17 cellular contexts compared by ENCODE assay signal in genomic region chr3:136667081-136667480, GRCh38.
A peak's percentile ranks its signal among the peaks of the same experiment; 100 is the strongest.
DNase-seq lines count a peak whose midpoint lies in the region; ATAC-seq, FAIRE-seq and TF ChIP-seq lines count a peak whose summit lies in the region.
"Had no signal": no experiment of that assay in that cellular context is flagged by ENCODE, and none has a peak within 500 bp of the region (broad histone marks: within the 10 kb centered on the region; RNA-seq: fewer than 3 reads in every experiment).

No MANE protein-coding gene starts in this region.

- 76% methylated on average over 2 of the region's 2 CpGs for WGBS in A549 (ENCODE audit: missing lambda C conversion rate)

- no peaks in the 10 kb centered on the region for H3K9me1 ChIP-seq in endothelial cell of umbilical vein (replicated peaks; ENCODE audit: control insufficient read depth, extremely low read depth, insufficient read depth, low read length)

- no peaks in the 10 kb centered on the region for H3K27me3 ChIP-seq in endothelial cell of umbilical vein (ENCODE audit: control insufficient read depth in 2 of 2, insufficient read depth in 2 of 2, low read length in 2 of 2)

- ATAC-seq in A549 (no peak), left colon (peak; percentile 67), Right ventricle myocardium superior (ENCODE audit: poor library complexity) (no peak)
- ATAC-seq: PC-3 had no signal

- H3K4me1 ChIP-seq in A549 (peaks cover 15% of the 10 kb centered on the region; the same call in 2 of the 3 replicates), endothelial cell of umbilical vein (ENCODE audit: control insufficient read depth, extremely low read depth, insufficient read depth, low read length) (peaks cover 7% of the 10 kb centered on the region)

- H3K4me3 ChIP-seq in A549 (no peak overlapping the region), endothelial cell of umbilical vein (replicated peaks in 1 of 3; ENCODE audit: insufficient read depth in 1 of 3, low read depth in 1 of 3, low read length in 3 of 3) (no peak overlapping the region)
- H3K4me3 ChIP-seq: HAP-1, SK-N-MC had no signal

- H2AFZ ChIP-seq in endothelial cell of umbilical vein (ENCODE audit: low read depth, low read length), result no peak overlapping the region

- no peak for FAIRE-seq in A549 (lab: Jason Lieb, UNC)
- FAIRE-seq in endothelial cell of umbilical vein (lab: Jason Lieb, UNC), result no peak

- H3K79me2 ChIP-seq in endothelial cell of umbilical vein (ENCODE audit: control insufficient read depth, insufficient read depth, low read length), result peaks cover 70% of the 10 kb centered on the region

- no peak overlapping the region for H3K9ac ChIP-seq in endothelial cell of umbilical vein (replicated peaks; ENCODE audit: extremely low read depth, insufficient read depth, low read length)

- no peaks in the 10 kb centered on the region for H3K9me3 Mint-ChIP-seq in activated CD4-positive, alpha-beta memory T cell treated with anti-CD3 and anti-CD28 coated beads for 36 hours
- H3K9me3 Mint-ChIP-seq: IgD-negative memory B cell had no signal

- BruUV-seq in endothelial cell of umbilical vein (replicated peaks; lab: Mats Ljungman, UMichigan), result no TSS peak

- H3K4me3 Mint-ChIP-seq in activated CD4-positive, alpha-beta memory T cell treated with anti-CD3 and anti-CD28 coated beads for 36 hours, result no peak overlapping the region
- H3K4me3 Mint-ChIP-seq: IgD-negative memory B cell had no signal

- no peak for TF ChIP-seq RAD21 in A549 (conservative IDR thresholded peaks at IDR 0.05 in 1 of 2, IDR thresholded peaks at IDR 0.05 in 1 of 2)

- H3K27me3 Mint-ChIP-seq in activated CD4-positive, alpha-beta memory T cell treated with anti-CD3 and anti-CD28 coated beads for 36 hours, result no peaks in the 10 kb centered on the region
- H3K27me3 Mint-ChIP-seq: IgD-negative memory B cell had no signal

- H3K9me3 ChIP-seq in A549 (no peaks in the 10 kb centered on the region), endothelial cell of umbilical vein (replicated peaks; ENCODE audit: control insufficient read depth, insufficient read depth, low read length) (no peaks in the 10 kb centered on the region)
- H3K9me3 ChIP-seq: HAP-1 had no signal

- H3K36me3 ChIP-seq in endothelial cell of umbilical vein (ENCODE audit: control insufficient read depth in 2 of 2, extremely low read depth in 1 of 2, insufficient read depth in 2 of 2, low read length in 2 of 2), result no peaks in the 10 kb centered on the region
- H3K36me3 ChIP-seq: HAP-1 had no signal

- TF ChIP-seq CTCF in A549 (IDR thresholded peaks at IDR 0.05) (no peak), endothelial cell of umbilical vein (IDR thresholded peaks at IDR 0.05; ENCODE audit: extremely low read depth in 1 of 2, insufficient read depth in 1 of 2, low read depth in 1 of 2, low read length in 2 of 2) (no peak)

- no peaks in the 10 kb centered on the region for H4K20me1 ChIP-seq in endothelial cell of umbilical vein (replicated peaks; ENCODE audit: control insufficient read depth, extremely low read depth, insufficient read depth, low read length)

- no peak for TF ChIP-seq EP300 in A549 (IDR thresholded peaks at IDR 0.05)

- DNase-seq in A549 (ENCODE audit: low read depth in 1 of 2, low spot score in 1 of 2) (no peak), OCI-M1 (lab: John Stamatoyannopoulos, UW) (peak; percentile 15), endothelial cell of umbilical vein (ENCODE audit: low read depth, low spot score) (peak; percentile 43), left colon (no peak), Right ventricle myocardium superior (no peak), NCI-H1436 (lab: John Stamatoyannopoulos, UW) (no peak)
- DNase-seq in activated CD4-positive, alpha-beta memory T cell treated with anti-CD3 and anti-CD28 coated beads for 36 hours, result no peak
- DNase-seq in activated CD8-positive, alpha-beta memory T cell treated with anti-CD3 and anti-CD28 coated beads, Interleukin-2, amount 50 U/mL, for 48 hours, result no peak
- DNase-seq: 8988T, NCI-H1048, NCI-H2227 treated with DMSO at 0.1 percent for 48 hours, NCI-H69, PC-3 had no signal

- intact Hi-C loops in endothelial cell of umbilical vein (cut with micrococcal nuclease), result no loop called here
- intact Hi-C loops in left colon (cut with DNase I, micrococcal nuclease), result no loop called here
- intact Hi-C loops in activated CD4-positive, alpha-beta memory T cell treated with anti-CD3 and anti-CD28 coated beads for 36 hours (cut with micrococcal nuclease), result no loop called here
- intact Hi-C loops in Right ventricle myocardium superior (cut with DNase I), result no loop called here

- TF ChIP-seq POLR2A in A549 (IDR thresholded peaks at IDR 0.05; ENCODE audit: low read length) (no peak), endothelial cell of umbilical vein (IDR thresholded peaks at IDR 0.05; ENCODE audit: low read depth, low read length) (no peak)

- dilution Hi-C loops in endothelial cell of umbilical vein (cut with MboI; ENCODE audit: extremely low pct_ligation_motif_present, low sequenced_read_pairs), result no loop called here

- H3K4me2 ChIP-seq in A549, result peak overlapping the region; percentile 26; the same call in 1 of the 3 replicates
- peak overlapping the region; percentile 14 for H3K4me2 ChIP-seq in endothelial cell of umbilical vein (ENCODE audit: insufficient read depth, low read length)

- no peak overlapping the region for H3K27ac Mint-ChIP-seq in activated CD4-positive, alpha-beta memory T cell treated with anti-CD3 and anti-CD28 coated beads for 36 hours
- H3K27ac Mint-ChIP-seq: IgD-negative memory B cell had no signal

- H3K27ac ChIP-seq in A549 (no peak overlapping the region), endothelial cell of umbilical vein (ENCODE audit: insufficient read depth, low read depth, low read length) (no peak overlapping the region)
- H3K27ac ChIP-seq: C4-2B, SK-N-MC had no signal

- peaks cover 19% of the 10 kb centered on the region for H3K4me1 Mint-ChIP-seq in activated CD4-positive, alpha-beta memory T cell treated with anti-CD3 and anti-CD28 coated beads for 36 hours (ENCODE audit: low read depth)

- CTCF ChIA-PET in A549 (lab: Yijun Ruan, JAX) (no interaction called here), endothelial cell of umbilical vein (lab: Charles Lee) (interaction anchor here (1.0 to 1.2 kb wide), 2 partner anchors 9 to 85 kb away, joined by 3 to 4 read pairs; partner anchors contain the start of gene STAG1)
- CTCF ChIA-PET in activated CD4-positive, alpha-beta memory T cell treated with anti-CD3 and anti-CD28 coated beads for 36 hours (lab: Charles Lee), result no interaction called here

- H3K36me3 Mint-ChIP-seq in activated CD4-positive, alpha-beta memory T cell treated with anti-CD3 and anti-CD28 coated beads for 36 hours, result peaks cover 14% of the 10 kb centered on the region

- POLR2A ChIA-PET in A549 (lab: Yijun Ruan, JAX), result no interaction called here
- POLR2A ChIA-PET in endothelial cell of umbilical vein (lab: Charles Lee), result no interaction called here
- POLR2A ChIA-PET in activated CD4-positive, alpha-beta memory T cell treated with anti-CD3 and anti-CD28 coated beads for 36 hours (lab: Charles Lee), result no interaction called here

TF ChIP-seq in A549, 52 proteins besides CTCF, POLR2A, EP300 and RAD21 (continues in another document):
- no peak for TF ChIP-seq RFX5 (IDR thresholded peaks at IDR 0.05)
- no peak for TF ChIP-seq HOXA7 (CRISPR knock-in tag; IDR thresholded peaks at IDR 0.05)
- no peak for TF ChIP-seq HEYL (CRISPR knock-in tag; IDR thresholded peaks at IDR 0.05)
- no peak for TF ChIP-seq CHD4 (IDR thresholded peaks at IDR 0.05; ENCODE audit: borderline replicate concordance)
- TF ChIP-seq MAFK (IDR thresholded peaks at IDR 0.05; ENCODE audit: partially characterized antibody), result no peak
- no peak for TF ChIP-seq ELK1 (IDR thresholded peaks at IDR 0.05; ENCODE audit: low read depth, low read length)
- TF ChIP-seq JUN (IDR thresholded peaks at IDR 0.05), result no peak
- no peak for TF ChIP-seq TP53 (CRISPR knock-in tag; IDR thresholded peaks at IDR 0.05)
- no peak for TF ChIP-seq ZSCAN20 (CRISPR knock-in tag; IDR thresholded peaks at IDR 0.05)
- no peak for TF ChIP-seq KDM1A (IDR thresholded peaks at IDR 0.05; ENCODE audit: low read depth)
- TF ChIP-seq RNF2 (IDR thresholded peaks at IDR 0.05; ENCODE audit: borderline replicate concordance, low read depth), result no peak
- TF ChIP-seq NR3C1 (IDR thresholded peaks at IDR 0.05), result no peak

TF ChIP-seq in endothelial cell of umbilical vein, 7 proteins besides CTCF, POLR2A, EP300 and RAD21:
- no peak for TF ChIP-seq MAX (IDR thresholded peaks at IDR 0.05; ENCODE audit: insufficient read depth, insufficient read length)
- TF ChIP-seq FOS (IDR thresholded peaks at IDR 0.05; ENCODE audit: borderline replicate concordance, insufficient read depth, low read length), result peak; percentile 48

Comparison
In these comparisons a context has a peak if more than half of its experiments do, and no peak if none do; other contexts are left out.
1. DNase-seq: peak in OCI-M1 (single experiment) and endothelial cell of umbilical vein (single experiment); none in A549 (0 of 2), left colon (0 of 2), activated CD4-positive, alpha-beta memory T cell treated with anti-CD3 and anti-CD28 coated beads for 36 hours (single experiment), Right ventricle myocardium superior (single experiment), activated CD8-positive, alpha-beta memory T cell treated with anti-CD3 and anti-CD28 coated beads, Interleukin-2, amount 50 U/mL, for 48 hours (single experiment) and NCI-H1436 (single experiment).